ENCODE assay signal across 1 cellular context in the genomic region with DNA sequence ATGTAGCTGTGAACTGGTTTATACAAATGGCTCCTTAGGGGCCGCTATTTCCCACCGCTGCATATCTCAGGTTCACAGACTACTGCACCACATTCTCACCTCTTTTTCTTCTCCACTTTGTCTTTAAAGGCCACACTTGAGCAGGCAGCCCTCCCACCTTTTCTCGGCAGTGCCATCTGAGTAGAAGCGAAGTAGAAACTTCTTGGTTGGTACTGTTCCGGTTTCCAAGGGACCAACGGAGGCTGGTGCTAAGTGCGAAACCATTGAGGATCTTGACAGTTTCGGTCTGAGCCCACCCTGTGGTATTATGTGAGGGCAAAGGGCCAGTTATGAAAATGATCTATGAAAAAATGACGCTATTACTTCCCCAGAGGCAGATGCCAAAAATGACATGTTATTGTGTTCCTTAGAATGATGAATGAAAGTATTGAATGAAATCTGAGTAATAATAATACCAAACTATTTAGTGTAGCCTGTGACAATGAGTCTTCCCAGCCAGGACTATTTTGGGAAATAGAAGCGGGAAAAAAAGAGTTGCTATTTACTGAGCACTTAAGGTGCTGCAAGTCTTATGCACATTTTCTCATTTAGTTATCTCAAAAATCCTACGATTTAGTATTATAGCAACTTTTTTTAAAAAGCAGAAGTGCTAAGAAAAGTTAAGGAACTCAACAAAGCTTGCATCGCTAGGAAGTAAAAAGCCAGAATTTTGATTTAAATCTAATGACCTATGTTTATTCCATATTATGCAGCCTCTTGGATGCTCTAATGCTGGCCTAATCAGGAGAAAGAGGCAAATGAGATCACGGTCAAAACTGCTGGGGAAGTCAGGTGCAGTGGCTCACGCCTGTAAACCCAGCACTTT.
A peak's percentile ranks its signal among the peaks of the same experiment; 100 is the strongest.
TF ChIP-seq lines count a peak whose summit lies in the region.

No MANE protein-coding gene starts in this region.

TF ChIP-seq in GM12878, 131 proteins besides CTCF, POLR2A, EP300 and RAD21 (continued from another document and continues in another):
- TF ChIP-seq, protein P1, sequence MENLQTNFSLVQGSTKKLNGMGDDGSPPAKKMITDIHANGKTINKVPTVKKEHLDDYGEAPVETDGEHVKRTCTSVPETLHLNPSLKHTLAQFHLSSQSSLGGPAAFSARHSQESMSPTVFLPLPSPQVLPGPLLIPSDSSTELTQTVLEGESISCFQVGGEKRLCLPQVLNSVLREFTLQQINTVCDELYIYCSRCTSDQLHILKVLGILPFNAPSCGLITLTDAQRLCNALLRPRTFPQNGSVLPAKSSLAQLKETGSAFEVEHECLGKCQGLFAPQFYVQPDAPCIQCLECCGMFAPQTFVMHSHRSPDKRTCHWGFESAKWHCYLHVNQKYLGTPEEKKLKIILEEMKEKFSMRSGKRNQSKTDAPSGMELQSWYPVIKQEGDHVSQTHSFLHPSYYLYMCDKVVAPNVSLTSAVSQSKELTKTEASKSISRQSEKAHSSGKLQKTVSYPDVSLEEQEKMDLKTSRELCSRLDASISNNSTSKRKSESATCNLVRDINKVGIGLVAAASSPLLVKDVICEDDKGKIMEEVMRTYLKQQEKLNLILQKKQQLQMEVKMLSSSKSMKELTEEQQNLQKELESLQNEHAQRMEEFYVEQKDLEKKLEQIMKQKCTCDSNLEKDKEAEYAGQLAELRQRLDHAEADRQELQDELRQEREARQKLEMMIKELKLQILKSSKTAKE (IDR thresholded peaks at IDR 0.05; ENCODE audit: low read depth, poor library complexity, severe bottlenecking) = peak; percentile 94
- TF ChIP-seq MEF2B (IDR thresholded peaks at IDR 0.05; ENCODE audit: partially characterized antibody, poor library complexity, severe bottlenecking) (peak; percentile 99), TBL1XR1 (IDR thresholded peaks at IDR 0.05; ENCODE audit: low read depth, low read length) (peak; percentile 83; the same call in 1 of the 2 replicates), RB1 (IDR thresholded peaks at IDR 0.05; ENCODE audit: borderline replicate concordance) (no peak; the same call in 1 of the 2 replicates), EZH2 (IDR thresholded peaks at IDR 0.05; ENCODE audit: borderline replicate concordance, control insufficient read depth, low read depth, low read length) (no peak), EED (IDR thresholded peaks at IDR 0.05; ENCODE audit: low read depth) (peak; percentile 99), POLR2AphosphoS5 (IDR thresholded peaks at IDR 0.05; ENCODE audit: low read length) (no peak), EGR1 (IDR thresholded peaks at IDR 0.05; ENCODE audit: borderline replicate concordance in 1 of 2, low read depth in 2 of 2, low read length in 2 of 2) (peak in 1 of 2 experiments; percentile 68; a peak in 1 of 3 replicates), SREBF2 (IDR thresholded peaks at IDR 0.05; ENCODE audit: low read length) (no peak), SIX5 (IDR thresholded peaks at IDR 0.05; ENCODE audit: low read depth, low read length, severe bottlenecking) (no peak), SP1 (IDR thresholded peaks at IDR 0.05; ENCODE audit: low read depth, low read length) (peak; percentile 67), HCFC1 (IDR thresholded peaks at IDR 0.05; ENCODE audit: low read length) (no peak), MTA3 (IDR thresholded peaks at IDR 0.05; ENCODE audit: borderline replicate concordance, low read length) (no peak), ZNF274 (IDR thresholded peaks at IDR 0.05; ENCODE audit: insufficient read depth, insufficient read length) (no peak), CHD4 (IDR thresholded peaks at IDR 0.05) (no peak), RUNX3 (IDR thresholded peaks at IDR 0.05; ENCODE audit: low read length) (no peak), NR2F1 (conservative IDR thresholded peaks at IDR 0.05) (peak; percentile 96), BCL11A (IDR thresholded peaks at IDR 0.05; ENCODE audit: low read depth, low read length) (peak; percentile 84), BHLHE40 (IDR thresholded peaks at IDR 0.05; ENCODE audit: borderline replicate concordance in 1 of 2, low read depth in 2 of 2, low read length in 1 of 2) (peak; percentile 74 to 78)
- TF ChIP-seq, protein P2, sequence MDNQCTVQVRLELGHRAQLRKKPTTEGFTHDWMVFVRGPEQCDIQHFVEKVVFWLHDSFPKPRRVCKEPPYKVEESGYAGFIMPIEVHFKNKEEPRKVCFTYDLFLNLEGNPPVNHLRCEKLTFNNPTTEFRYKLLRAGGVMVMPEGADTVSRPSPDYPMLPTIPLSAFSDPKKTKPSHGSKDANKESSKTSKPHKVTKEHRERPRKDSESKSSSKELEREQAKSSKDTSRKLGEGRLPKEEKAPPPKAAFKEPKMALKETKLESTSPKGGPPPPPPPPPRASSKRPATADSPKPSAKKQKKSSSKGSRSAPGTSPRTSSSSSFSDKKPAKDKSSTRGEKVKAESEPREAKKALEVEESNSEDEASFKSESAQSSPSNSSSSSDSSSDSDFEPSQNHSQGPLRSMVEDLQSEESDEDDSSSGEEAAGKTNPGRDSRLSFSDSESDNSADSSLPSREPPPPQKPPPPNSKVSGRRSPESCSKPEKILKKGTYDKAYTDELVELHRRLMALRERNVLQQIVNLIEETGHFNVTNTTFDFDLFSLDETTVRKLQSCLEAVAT (IDR thresholded peaks at IDR 0.05) = peak; percentile 92
- TF ChIP-seq, protein P3, sequence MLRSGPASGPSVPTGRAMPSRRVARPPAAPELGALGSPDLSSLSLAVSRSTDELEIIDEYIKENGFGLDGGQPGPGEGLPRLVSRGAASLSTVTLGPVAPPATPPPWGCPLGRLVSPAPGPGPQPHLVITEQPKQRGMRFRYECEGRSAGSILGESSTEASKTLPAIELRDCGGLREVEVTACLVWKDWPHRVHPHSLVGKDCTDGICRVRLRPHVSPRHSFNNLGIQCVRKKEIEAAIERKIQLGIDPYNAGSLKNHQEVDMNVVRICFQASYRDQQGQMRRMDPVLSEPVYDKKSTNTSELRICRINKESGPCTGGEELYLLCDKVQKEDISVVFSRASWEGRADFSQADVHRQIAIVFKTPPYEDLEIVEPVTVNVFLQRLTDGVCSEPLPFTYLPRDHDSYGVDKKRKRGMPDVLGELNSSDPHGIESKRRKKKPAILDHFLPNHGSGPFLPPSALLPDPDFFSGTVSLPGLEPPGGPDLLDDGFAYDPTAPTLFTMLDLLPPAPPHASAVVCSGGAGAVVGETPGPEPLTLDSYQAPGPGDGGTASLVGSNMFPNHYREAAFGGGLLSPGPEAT (IDR thresholded peaks at IDR 0.05; ENCODE audit: low read depth) = peak; percentile 94
- TF ChIP-seq, protein P4, sequence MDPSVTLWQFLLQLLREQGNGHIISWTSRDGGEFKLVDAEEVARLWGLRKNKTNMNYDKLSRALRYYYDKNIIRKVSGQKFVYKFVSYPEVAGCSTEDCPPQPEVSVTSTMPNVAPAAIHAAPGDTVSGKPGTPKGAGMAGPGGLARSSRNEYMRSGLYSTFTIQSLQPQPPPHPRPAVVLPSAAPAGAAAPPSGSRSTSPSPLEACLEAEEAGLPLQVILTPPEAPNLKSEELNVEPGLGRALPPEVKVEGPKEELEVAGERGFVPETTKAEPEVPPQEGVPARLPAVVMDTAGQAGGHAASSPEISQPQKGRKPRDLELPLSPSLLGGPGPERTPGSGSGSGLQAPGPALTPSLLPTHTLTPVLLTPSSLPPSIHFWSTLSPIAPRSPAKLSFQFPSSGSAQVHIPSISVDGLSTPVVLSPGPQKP (IDR thresholded peaks at IDR 0.05; ENCODE audit: low read depth, low read length) = no peak
- TF ChIP-seq, protein P5, sequence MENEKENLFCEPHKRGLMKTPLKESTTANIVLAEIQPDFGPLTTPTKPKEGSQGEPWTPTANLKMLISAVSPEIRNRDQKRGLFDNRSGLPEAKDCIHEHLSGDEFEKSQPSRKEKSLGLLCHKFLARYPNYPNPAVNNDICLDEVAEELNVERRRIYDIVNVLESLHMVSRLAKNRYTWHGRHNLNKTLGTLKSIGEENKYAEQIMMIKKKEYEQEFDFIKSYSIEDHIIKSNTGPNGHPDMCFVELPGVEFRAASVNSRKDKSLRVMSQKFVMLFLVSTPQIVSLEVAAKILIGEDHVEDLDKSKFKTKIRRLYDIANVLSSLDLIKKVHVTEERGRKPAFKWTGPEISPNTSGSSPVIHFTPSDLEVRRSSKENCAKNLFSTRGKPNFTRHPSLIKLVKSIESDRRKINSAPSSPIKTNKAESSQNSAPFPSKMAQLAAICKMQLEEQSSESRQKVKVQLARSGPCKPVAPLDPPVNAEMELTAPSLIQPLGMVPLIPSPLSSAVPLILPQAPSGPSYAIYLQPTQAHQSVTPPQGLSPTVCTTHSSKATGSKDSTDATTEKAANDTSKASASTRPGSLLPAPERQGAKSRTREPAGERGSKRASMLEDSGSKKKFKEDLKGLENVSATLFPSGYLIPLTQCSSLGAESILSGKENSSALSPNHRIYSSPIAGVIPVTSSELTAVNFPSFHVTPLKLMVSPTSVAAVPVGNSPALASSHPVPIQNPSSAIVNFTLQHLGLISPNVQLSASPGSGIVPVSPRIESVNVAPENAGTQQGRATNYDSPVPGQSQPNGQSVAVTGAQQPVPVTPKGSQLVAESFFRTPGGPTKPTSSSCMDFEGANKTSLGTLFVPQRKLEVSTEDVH (IDR thresholded peaks at IDR 0.05; ENCODE audit: low read depth, partially characterized antibody) = peak; percentile 38
- TF ChIP-seq, protein P6, sequence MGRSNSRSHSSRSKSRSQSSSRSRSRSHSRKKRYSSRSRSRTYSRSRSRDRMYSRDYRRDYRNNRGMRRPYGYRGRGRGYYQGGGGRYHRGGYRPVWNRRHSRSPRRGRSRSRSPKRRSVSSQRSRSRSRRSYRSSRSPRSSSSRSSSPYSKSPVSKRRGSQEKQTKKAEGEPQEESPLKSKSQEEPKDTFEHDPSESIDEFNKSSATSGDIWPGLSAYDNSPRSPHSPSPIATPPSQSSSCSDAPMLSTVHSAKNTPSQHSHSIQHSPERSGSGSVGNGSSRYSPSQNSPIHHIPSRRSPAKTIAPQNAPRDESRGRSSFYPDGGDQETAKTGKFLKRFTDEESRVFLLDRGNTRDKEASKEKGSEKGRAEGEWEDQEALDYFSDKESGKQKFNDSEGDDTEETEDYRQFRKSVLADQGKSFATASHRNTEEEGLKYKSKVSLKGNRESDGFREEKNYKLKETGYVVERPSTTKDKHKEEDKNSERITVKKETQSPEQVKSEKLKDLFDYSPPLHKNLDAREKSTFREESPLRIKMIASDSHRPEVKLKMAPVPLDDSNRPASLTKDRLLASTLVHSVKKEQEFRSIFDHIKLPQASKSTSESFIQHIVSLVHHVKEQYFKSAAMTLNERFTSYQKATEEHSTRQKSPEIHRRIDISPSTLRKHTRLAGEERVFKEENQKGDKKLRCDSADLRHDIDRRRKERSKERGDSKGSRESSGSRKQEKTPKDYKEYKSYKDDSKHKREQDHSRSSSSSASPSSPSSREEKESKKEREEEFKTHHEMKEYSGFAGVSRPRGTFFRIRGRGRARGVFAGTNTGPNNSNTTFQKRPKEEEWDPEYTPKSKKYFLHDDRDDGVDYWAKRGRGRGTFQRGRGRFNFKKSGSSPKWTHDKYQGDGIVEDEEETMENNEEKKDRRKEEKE (IDR thresholded peaks at IDR 0.05) = no peak
- TF ChIP-seq, protein P7, sequence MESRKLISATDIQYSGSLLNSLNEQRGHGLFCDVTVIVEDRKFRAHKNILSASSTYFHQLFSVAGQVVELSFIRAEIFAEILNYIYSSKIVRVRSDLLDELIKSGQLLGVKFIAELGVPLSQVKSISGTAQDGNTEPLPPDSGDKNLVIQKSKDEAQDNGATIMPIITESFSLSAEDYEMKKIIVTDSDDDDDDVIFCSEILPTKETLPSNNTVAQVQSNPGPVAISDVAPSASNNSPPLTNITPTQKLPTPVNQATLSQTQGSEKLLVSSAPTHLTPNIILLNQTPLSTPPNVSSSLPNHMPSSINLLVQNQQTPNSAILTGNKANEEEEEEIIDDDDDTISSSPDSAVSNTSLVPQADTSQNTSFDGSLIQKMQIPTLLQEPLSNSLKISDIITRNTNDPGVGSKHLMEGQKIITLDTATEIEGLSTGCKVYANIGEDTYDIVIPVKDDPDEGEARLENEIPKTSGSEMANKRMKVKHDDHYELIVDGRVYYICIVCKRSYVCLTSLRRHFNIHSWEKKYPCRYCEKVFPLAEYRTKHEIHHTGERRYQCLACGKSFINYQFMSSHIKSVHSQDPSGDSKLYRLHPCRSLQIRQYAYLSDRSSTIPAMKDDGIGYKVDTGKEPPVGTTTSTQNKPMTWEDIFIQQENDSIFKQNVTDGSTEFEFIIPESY (IDR thresholded peaks at IDR 0.05) = no peak
- TF ChIP-seq, protein P8, sequence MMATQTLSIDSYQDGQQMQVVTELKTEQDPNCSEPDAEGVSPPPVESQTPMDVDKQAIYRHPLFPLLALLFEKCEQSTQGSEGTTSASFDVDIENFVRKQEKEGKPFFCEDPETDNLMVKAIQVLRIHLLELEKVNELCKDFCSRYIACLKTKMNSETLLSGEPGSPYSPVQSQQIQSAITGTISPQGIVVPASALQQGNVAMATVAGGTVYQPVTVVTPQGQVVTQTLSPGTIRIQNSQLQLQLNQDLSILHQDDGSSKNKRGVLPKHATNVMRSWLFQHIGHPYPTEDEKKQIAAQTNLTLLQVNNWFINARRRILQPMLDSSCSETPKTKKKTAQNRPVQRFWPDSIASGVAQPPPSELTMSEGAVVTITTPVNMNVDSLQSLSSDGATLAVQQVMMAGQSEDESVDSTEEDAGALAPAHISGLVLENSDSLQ (IDR thresholded peaks at IDR 0.05) = peak; percentile 67
- TF ChIP-seq, protein P9, sequence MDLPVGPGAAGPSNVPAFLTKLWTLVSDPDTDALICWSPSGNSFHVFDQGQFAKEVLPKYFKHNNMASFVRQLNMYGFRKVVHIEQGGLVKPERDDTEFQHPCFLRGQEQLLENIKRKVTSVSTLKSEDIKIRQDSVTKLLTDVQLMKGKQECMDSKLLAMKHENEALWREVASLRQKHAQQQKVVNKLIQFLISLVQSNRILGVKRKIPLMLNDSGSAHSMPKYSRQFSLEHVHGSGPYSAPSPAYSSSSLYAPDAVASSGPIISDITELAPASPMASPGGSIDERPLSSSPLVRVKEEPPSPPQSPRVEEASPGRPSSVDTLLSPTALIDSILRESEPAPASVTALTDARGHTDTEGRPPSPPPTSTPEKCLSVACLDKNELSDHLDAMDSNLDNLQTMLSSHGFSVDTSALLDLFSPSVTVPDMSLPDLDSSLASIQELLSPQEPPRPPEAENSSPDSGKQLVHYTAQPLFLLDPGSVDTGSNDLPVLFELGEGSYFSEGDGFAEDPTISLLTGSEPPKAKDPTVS (IDR thresholded peaks at IDR 0.05; ENCODE audit: low read depth, low read length) = no peak
- TF ChIP-seq, protein P10, sequence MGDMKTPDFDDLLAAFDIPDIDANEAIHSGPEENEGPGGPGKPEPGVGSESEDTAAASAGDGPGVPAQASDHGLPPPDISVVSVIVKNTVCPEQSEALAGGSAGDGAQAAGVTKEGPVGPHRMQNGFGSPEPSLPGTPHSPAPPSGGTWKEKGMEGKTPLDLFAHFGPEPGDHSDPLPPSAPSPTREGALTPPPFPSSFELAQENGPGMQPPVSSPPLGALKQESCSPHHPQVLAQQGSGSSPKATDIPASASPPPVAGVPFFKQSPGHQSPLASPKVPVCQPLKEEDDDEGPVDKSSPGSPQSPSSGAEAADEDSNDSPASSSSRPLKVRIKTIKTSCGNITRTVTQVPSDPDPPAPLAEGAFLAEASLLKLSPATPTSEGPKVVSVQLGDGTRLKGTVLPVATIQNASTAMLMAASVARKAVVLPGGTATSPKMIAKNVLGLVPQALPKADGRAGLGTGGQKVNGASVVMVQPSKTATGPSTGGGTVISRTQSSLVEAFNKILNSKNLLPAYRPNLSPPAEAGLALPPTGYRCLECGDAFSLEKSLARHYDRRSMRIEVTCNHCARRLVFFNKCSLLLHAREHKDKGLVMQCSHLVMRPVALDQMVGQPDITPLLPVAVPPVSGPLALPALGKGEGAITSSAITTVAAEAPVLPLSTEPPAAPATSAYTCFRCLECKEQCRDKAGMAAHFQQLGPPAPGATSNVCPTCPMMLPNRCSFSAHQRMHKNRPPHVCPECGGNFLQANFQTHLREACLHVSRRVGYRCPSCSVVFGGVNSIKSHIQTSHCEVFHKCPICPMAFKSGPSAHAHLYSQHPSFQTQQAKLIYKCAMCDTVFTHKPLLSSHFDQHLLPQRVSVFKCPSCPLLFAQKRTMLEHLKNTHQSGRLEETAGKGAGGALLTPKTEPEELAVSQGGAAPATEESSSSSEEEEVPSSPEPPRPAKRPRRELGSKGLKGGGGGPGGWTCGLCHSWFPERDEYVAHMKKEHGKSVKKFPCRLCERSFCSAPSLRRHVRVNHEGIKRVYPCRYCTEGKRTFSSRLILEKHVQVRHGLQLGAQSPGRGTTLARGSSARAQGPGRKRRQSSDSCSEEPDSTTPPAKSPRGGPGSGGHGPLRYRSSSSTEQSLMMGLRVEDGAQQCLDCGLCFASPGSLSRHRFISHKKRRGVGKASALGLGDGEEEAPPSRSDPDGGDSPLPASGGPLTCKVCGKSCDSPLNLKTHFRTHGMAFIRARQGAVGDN (IDR thresholded peaks at IDR 0.05) = peak; percentile 79
